17 cellular contexts compared by ENCODE assay signal in the genomic region with DNA sequence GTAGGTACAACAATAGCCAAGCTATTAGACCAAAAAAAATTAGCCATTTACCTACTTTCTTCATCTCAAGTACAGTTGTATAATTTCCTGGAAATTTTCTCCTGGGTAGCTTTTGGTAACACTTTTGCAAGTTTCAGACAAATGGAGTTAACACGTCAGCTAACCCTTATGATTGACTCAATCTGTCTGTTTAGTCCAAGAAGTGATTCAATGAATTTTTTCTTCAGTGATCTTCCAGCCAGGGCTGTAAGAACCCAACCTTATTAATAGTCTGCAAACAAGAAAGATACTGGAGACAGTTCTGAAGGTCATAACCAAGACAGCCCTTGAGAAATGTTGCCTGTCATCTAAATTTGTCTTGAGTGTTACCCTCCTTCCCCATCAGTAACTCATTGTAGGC. TPM values are rescaled to one million over a fixed set of nuclear protein-coding genes. Genes with fewer than 3 reads are reported as not detected.
DNase-seq lines count a peak whose midpoint lies in the region; ATAC-seq and TF ChIP-seq lines count a peak whose summit lies in the region.
"Had no signal": no experiment of that assay in that cellular context is flagged by ENCODE, and none has a peak within 500 bp of the region (broad histone marks: within the 10 kb centered on the region; RNA-seq: fewer than 3 reads in every experiment).

No MANE protein-coding gene starts in this region.

- H3K4me3 ChIP-seq in right atrium auricular region (no peak overlapping the region), fibroblast of the aortic adventitia (ENCODE audit: low read depth, low read length) (no peak overlapping the region)
- H3K4me3 ChIP-seq: BLaER1 treated with 17β-estradiol and CSF1 and Interleukin-3, amounts not matched to agents 10 nM and 100 nM had no signal

- H3K4me1 ChIP-seq in right atrium auricular region: peaks cover 0 to 6% of the 10 kb centered on the region in 2 donors
- H3K4me1 ChIP-seq: BLaER1 treated with 17β-estradiol and CSF1 and Interleukin-3, amounts not matched to agents 10 nM and 100 nM; SJCRH30 had no signal

- no peaks in the 10 kb centered on the region for H3K27me3 Mint-ChIP-seq in nephron (ENCODE audit: low read depth)

- peaks cover 3% of the 10 kb centered on the region for H3K9me3 Mint-ChIP-seq in nephron

- DNase-seq in Right ventricle myocardium inferior (ENCODE audit: missing footprints): no peak
- DNase-seq in right atrium auricular region (ENCODE audit: low spot score): no peak
- DNase-seq in fibroblast of the aortic adventitia (ENCODE audit: low read depth): peak; percentile 49
- no peak for DNase-seq in D341Med (ENCODE audit: low spot score)
- DNase-seq in epidermal melanocyte (ENCODE audit: insufficient read length, low spot score): no peak
- DNase-seq: DMS153, EL, Kasumi-1, NCI-H1417 treated with DMSO at 0.1 percent for 48 hours, NCI-H2029 treated with DMSO at 0.1 percent for 48 hours, NCI-H510A, SJCRH30 had no signal

- H3K4me1 Mint-ChIP-seq in nephron: peaks cover 18% of the 10 kb centered on the region

- ATAC-seq in Right ventricle myocardium inferior: peak; percentile 54
- ATAC-seq in HG02610 (IDR thresholded peaks at IDR 0.05; ENCODE audit: unreplicated experiment): no peak
- ATAC-seq in HG03196 (IDR thresholded peaks at IDR 0.05; ENCODE audit: unreplicated experiment): no peak

- H3K27ac ChIP-seq in right atrium auricular region: no peak overlapping the region
- H3K27ac ChIP-seq: 22Rv1; BLaER1 treated with 17β-estradiol and CSF1 and Interleukin-3, amounts not matched to agents 10 nM and 100 nM; SJCRH30 had no signal

- H3K9me3 ChIP-seq in right atrium auricular region: no peaks in the 10 kb centered on the region
- H3K9me3 ChIP-seq: SJCRH30 had no signal

- H3K27ac Mint-ChIP-seq in nephron: peak overlapping the region in 2 of 3 experiments; percentile 46 to 71

- H3K36me3 Mint-ChIP-seq in nephron (ENCODE audit: low read depth): no peaks in the 10 kb centered on the region

- H3K4me3 Mint-ChIP-seq in nephron: no peak overlapping the region

- TF ChIP-seq CTCF in right atrium auricular region (IDR thresholded peaks at IDR 0.05) (no peak), fibroblast of the aortic adventitia (IDR thresholded peaks at IDR 0.05; ENCODE audit: insufficient read depth, low read length) (no peak), nephron (IDR thresholded peaks at IDR 0.05; ENCODE audit: unreplicated experiment in 3 of 3) (no peak)

- no peaks in the 10 kb centered on the region for H3K36me3 ChIP-seq in right atrium auricular region
- H3K36me3 ChIP-seq: BLaER1 treated with 17β-estradiol and CSF1 and Interleukin-3, amounts not matched to agents 10 nM and 100 nM; SJCRH30 had no signal

- intact Hi-C loops in Right ventricle myocardium inferior (cut with DNase I): no loop called here

- H3K27me3 ChIP-seq in right atrium auricular region: no peaks in the 10 kb centered on the region
- H3K27me3 ChIP-seq: BLaER1 treated with 17β-estradiol and CSF1 and Interleukin-3, amounts not matched to agents 10 nM and 100 nM; SJCRH30 had no signal

RNA-seq across cellular contexts. Expression of a gene that starts 30.1 kb away (rescaled TPM):
- total RNA-seq in Right ventricle myocardium inferior (8.3 TPM), right atrium auricular region (10 to 100 TPM; 13.9 to 25.5 TPM), fibroblast of the aortic adventitia (ENCODE audit: low replicate concordance) (15.5 and 22.6 TPM in 2 replicates)
